Comparison of ENCODE assay signal across 15 cellular contexts in genomic region chr11:110087820-110088534, GRCh38. TPM values are rescaled to one million over a fixed set of nuclear protein-coding genes. Genes with fewer than 3 reads are reported as not detected.
DNase-seq lines count a peak whose midpoint lies in the region; ATAC-seq lines count a peak whose summit lies in the region.
"Had no signal": no experiment of that assay in that cellular context is flagged by ENCODE, and none has a peak within 500 bp of the region (broad histone marks: within the 10 kb centered on the region; RNA-seq: fewer than 3 reads in every experiment).

No MANE protein-coding gene starts in this region.

- ATAC-seq in HG03095 (IDR thresholded peaks at IDR 0.05; ENCODE audit: unreplicated experiment), result no peak
- ATAC-seq: A549; activated CD4-positive, CD25-positive, alpha-beta regulatory T cell treated with anti-CD3 and anti-CD28 coated beads, Interleukin-2, amount 50 U/mL, for 24 hours had no signal

- no peak overlapping the region for H3K4me3 ChIP-seq in ACC112 (ENCODE audit: low read depth, low read length)
- H3K4me3 ChIP-seq in adipocyte (ENCODE audit: low read length), result no peak overlapping the region
- no peak overlapping the region for H3K4me3 ChIP-seq in SJCRH30
- H3K4me3 ChIP-seq: A549, pancreas had no signal

- H3K79me2 ChIP-seq in ACC112 (ENCODE audit: control insufficient read depth, insufficient read depth, low read length, unreplicated experiment), result peaks cover 10% of the 10 kb centered on the region

- H3K36me3 ChIP-seq in ACC112 (ENCODE audit: insufficient read depth, low read length) (no peaks in the 10 kb centered on the region), adipocyte (ENCODE audit: control insufficient read depth, insufficient read depth, low read length, severe bottlenecking) (no peaks in the 10 kb centered on the region), SJCRH30 (no peaks in the 10 kb centered on the region)
- H3K36me3 ChIP-seq: pancreas had no signal

- no peak overlapping the region for H3K9ac ChIP-seq in adipocyte (ENCODE audit: low read length)

- H3K27me3 ChIP-seq in ACC112 (ENCODE audit: insufficient read depth, low read length) (no peaks in the 10 kb centered on the region), adipocyte (replicated peaks; ENCODE audit: control insufficient read depth, insufficient read depth, low read length) (no peaks in the 10 kb centered on the region), SJCRH30 (no peaks in the 10 kb centered on the region)
- H3K27me3 ChIP-seq: pancreas had no signal

- H3K27ac ChIP-seq in ACC112 (ENCODE audit: low read depth, low read length) (peak overlapping the region; percentile 75; the same call in 1 of the 2 replicates), SJCRH30 (no peak overlapping the region)
- H3K27ac ChIP-seq: A549 had no signal

- H3K4me1 ChIP-seq in ACC112 (ENCODE audit: control insufficient read depth, insufficient read depth, low read length, unreplicated experiment) (peaks cover 28% of the 10 kb centered on the region), adipocyte (ENCODE audit: control insufficient read depth, insufficient read depth, low read length) (peaks cover 33% of the 10 kb centered on the region), SJCRH30 (no peaks in the 10 kb centered on the region)

- peak; percentile 81 for DNase-seq in HCEC 1CT
- peak; percentile 24 for DNase-seq in adipocyte (ENCODE audit: low read depth)
- peak; percentile 61 for DNase-seq in hepatic stellate cell (ENCODE audit: low spot score)
- no peak for DNase-seq in NCI-H69 (lab: John Stamatoyannopoulos, UW)
- no peak for DNase-seq in SJCRH30
- DNase-seq in C1 segment of cervical spinal cord (lab: John Stamatoyannopoulos, UW), result no peak
- DNase-seq: activated T-cell treated with anti-CD3 and anti-CD28 coated beads, Interleukin-2, amount 50 U/mL, for 24 hours; anterior cingulate cortex; hippocampal formation; pancreas; stimulated activated CD4-positive, alpha-beta T cell treated with anti-CD3 and anti-CD28 coated beads, Interleukin-15, amount 100 ng/mL, for 24 hours had no signal

- H2AFZ ChIP-seq in ACC112 (ENCODE audit: low read length, unreplicated experiment), result no peak overlapping the region

- no peaks in the 10 kb centered on the region for H3K9me3 ChIP-seq in adipocyte (ENCODE audit: control insufficient read depth, low read length)
- H3K9me3 ChIP-seq in SJCRH30 (replicated peaks), result no peaks in the 10 kb centered on the region
- H3K9me3 ChIP-seq: A549, pancreas had no signal

RNA-seq across cellular contexts. Expression of gene ZC3H12C, which starts 5.2 kb away (rescaled TPM):
- total RNA-seq in SJCRH30 (2014; rRNA removed; shearing (Covaris generic)), result 6.0 and 6.7 TPM in 2 replicates

Comparison
In these comparisons a context has a peak if more than half of its experiments do, and no peak if none do; other contexts are left out.
1. DNase-seq: peak in HCEC 1CT (single experiment), adipocyte (single experiment) and hepatic stellate cell (single experiment); none in NCI-H69 (single experiment), SJCRH30 (0 of 2) and C1 segment of cervical spinal cord (0 of 14).